Comparison of ENCODE assay signal across 25 cellular contexts in genomic region chr1:98813738-98814309, GRCh38.
A peak's percentile ranks its signal among the peaks of the same experiment; 100 is the strongest.
DNase-seq lines count a peak whose midpoint lies in the region; ATAC-seq and TF ChIP-seq lines count a peak whose summit lies in the region.
"Had no signal": no experiment of that assay in that cellular context is flagged by ENCODE, and none has a peak within 500 bp of the region (broad histone marks: within the 10 kb centered on the region; RNA-seq: fewer than 3 reads in every experiment).

No MANE protein-coding gene starts in this region.

- CTCF ChIA-PET in activated CD4-positive, alpha-beta T cell treated with anti-CD3 and anti-CD28 coated beads, Interleukin-2, amount 10 ng/mL, durations not matched to agents 7 days and 5 days (lab: Charles Lee), result no interaction called here

- peak overlapping the region; percentile 67 for H3K27ac Mint-ChIP-seq in activated CD4-positive, alpha-beta T cell treated with anti-CD3 and anti-CD28 coated beads, Interleukin-2, amount 10 ng/mL, durations not matched to agents 7 days and 5 days
- peak overlapping the region; percentile 8 for H3K27ac Mint-ChIP-seq in T-helper 17 cell
- no peak overlapping the region for H3K27ac Mint-ChIP-seq in stimulated activated memory B cell treated with anti-CD40 and anti-IgM and Interleukin-4, amounts not matched to agents 10 μg/mL and 1 μg/mL and 100 μg/mL, for 72 hours
- H3K27ac Mint-ChIP-seq: immature natural killer cell, mesothelial cell of epicardium, nephron, type B pancreatic cell had no signal

- H3K4me3 Mint-ChIP-seq in activated CD4-positive, alpha-beta T cell treated with anti-CD3 and anti-CD28 coated beads, Interleukin-2, amount 10 ng/mL, durations not matched to agents 7 days and 5 days, result no peak overlapping the region
- H3K4me3 Mint-ChIP-seq in T-helper 17 cell, result peak overlapping the region; percentile 8
- H3K4me3 Mint-ChIP-seq in stimulated activated memory B cell treated with anti-CD40 and anti-IgM and Interleukin-4, amounts not matched to agents 10 μg/mL and 1 μg/mL and 100 μg/mL, for 72 hours, result no peak overlapping the region
- H3K4me3 Mint-ChIP-seq: immature natural killer cell, mesothelial cell of epicardium, nephron, type B pancreatic cell had no signal

- H3K27ac ChIP-seq in osteoblast (ENCODE audit: low read depth, low read length), result no peak overlapping the region
- H3K27ac ChIP-seq: hepatocyte, left lung, pancreas, right atrium auricular region, stomach had no signal

- peaks cover 3% of the 10 kb centered on the region for H3K27me3 ChIP-seq in osteoblast (ENCODE audit: insufficient read depth, low read length)
- H3K27me3 ChIP-seq: hepatocyte, left lung, pancreas, right atrium auricular region, stomach had no signal

- peaks cover 14% of the 10 kb centered on the region for H3K4me1 Mint-ChIP-seq in activated CD4-positive, alpha-beta T cell treated with anti-CD3 and anti-CD28 coated beads, Interleukin-2, amount 10 ng/mL, durations not matched to agents 7 days and 5 days
- peaks cover 6% of the 10 kb centered on the region for H3K4me1 Mint-ChIP-seq in T-helper 17 cell
- H3K4me1 Mint-ChIP-seq in stimulated activated memory B cell treated with anti-CD40 and anti-IgM and Interleukin-4, amounts not matched to agents 10 μg/mL and 1 μg/mL and 100 μg/mL, for 72 hours, result peaks cover 8% of the 10 kb centered on the region
- H3K4me1 Mint-ChIP-seq: mesothelial cell of epicardium, nephron had no signal

- H3K36me3 ChIP-seq in osteoblast (ENCODE audit: insufficient read depth, low read length), result no peaks in the 10 kb centered on the region
- H3K36me3 ChIP-seq: left lung, pancreas, right atrium auricular region, stomach had no signal

- peak; percentile 62 for ATAC-seq in GM18870 (IDR thresholded peaks at IDR 0.05; ENCODE audit: unreplicated experiment)
- ATAC-seq in T-helper 17 cell, result no peak
- ATAC-seq in stimulated activated memory B cell treated with anti-CD40 and anti-IgM and Interleukin-4, amounts not matched to agents 10 μg/mL and 1 μg/mL and 100 μg/mL, for 72 hours, result no peak
- ATAC-seq: left lung, pancreas had no signal

- peaks cover 10% of the 10 kb centered on the region for H3K9me3 Mint-ChIP-seq in activated CD4-positive, alpha-beta T cell treated with anti-CD3 and anti-CD28 coated beads, Interleukin-2, amount 10 ng/mL, durations not matched to agents 7 days and 5 days
- H3K9me3 Mint-ChIP-seq in stimulated activated memory B cell treated with anti-CD40 and anti-IgM and Interleukin-4, amounts not matched to agents 10 μg/mL and 1 μg/mL and 100 μg/mL, for 72 hours, result peaks cover 7% of the 10 kb centered on the region
- H3K9me3 Mint-ChIP-seq: type B pancreatic cell had no signal

- H2AFZ ChIP-seq in osteoblast (ENCODE audit: low read length), result no peak overlapping the region
- H2AFZ ChIP-seq: hepatocyte had no signal

- TF ChIP-seq CTCF in GM13976 (IDR thresholded peaks at IDR 0.05; ENCODE audit: borderline replicate concordance, control extremely low read depth, extremely low read depth, insufficient read depth, missing control alignments) (no peak), osteoblast (IDR thresholded peaks at IDR 0.05; ENCODE audit: extremely low read depth, low read depth, low read length) (no peak)

- H4K20me1 ChIP-seq in osteoblast (ENCODE audit: insufficient read depth, low read length), result no peaks in the 10 kb centered on the region

- H3K9me3 ChIP-seq in T-helper 17 cell (ENCODE audit: control insufficient read depth, low read length, poor library complexity, severe bottlenecking) (no peaks in the 10 kb centered on the region), osteoblast (ENCODE audit: low read depth, low read length) (no peaks in the 10 kb centered on the region)
- H3K9me3 ChIP-seq: pancreas, right atrium auricular region had no signal

- no peaks in the 10 kb centered on the region for H3K27me3 Mint-ChIP-seq in activated CD4-positive, alpha-beta T cell treated with anti-CD3 and anti-CD28 coated beads, Interleukin-2, amount 10 ng/mL, durations not matched to agents 7 days and 5 days
- H3K27me3 Mint-ChIP-seq in T-helper 17 cell, result no peaks in the 10 kb centered on the region
- H3K27me3 Mint-ChIP-seq in stimulated activated memory B cell treated with anti-CD40 and anti-IgM and Interleukin-4, amounts not matched to agents 10 μg/mL and 1 μg/mL and 100 μg/mL, for 72 hours, result no peaks in the 10 kb centered on the region

- no peaks in the 10 kb centered on the region for H3K4me1 ChIP-seq in osteoblast (ENCODE audit: insufficient read depth, low read length)
- H3K4me1 ChIP-seq: left lung, pancreas, right atrium auricular region, stomach had no signal

- POLR2A ChIA-PET in activated CD4-positive, alpha-beta T cell treated with anti-CD3 and anti-CD28 coated beads, Interleukin-2, amount 10 ng/mL, durations not matched to agents 7 days and 5 days (lab: Charles Lee), result no interaction called here

- no peaks in the 10 kb centered on the region for H3K79me2 ChIP-seq in osteoblast (ENCODE audit: insufficient read depth, low read length)
- H3K79me2 ChIP-seq: hepatocyte had no signal

- no peak for DNase-seq in activated CD4-positive, alpha-beta T cell treated with anti-CD3 and anti-CD28 coated beads, Interleukin-2, amount 10 ng/mL, durations not matched to agents 7 days and 5 days
- no peak for DNase-seq in activated CD4-positive, alpha-beta T cell treated with anti-CD3 and anti-CD28 coated beads, Interleukin-2, amount 50 U/mL, for 1 hour
- DNase-seq in T-helper 17 cell, result no peak
- DNase-seq in inferior parietal cortex (ENCODE audit: extremely low spot score), result peak; percentile 63
- DNase-seq in GM13976 (ENCODE audit: low spot score), result no peak
- DNase-seq in osteoblast (ENCODE audit: insufficient read length, low spot score, missing footprints), result no peak
- DNase-seq: activated gamma-delta T cell treated with Interleukin-2 at 50 U/mL for 16 hours; cerebellar nuclear complex; COR-L47; DND-41; foreskin fibroblast; HCEC 1CT; immature natural killer cell; left lung; NCI-H1694; pancreas; stimulated activated CD4-positive, alpha-beta T cell treated with anti-CD3 and anti-CD28 coated beads, Interleukin-4, amount 100 ng/mL, for 24 hours; stomach had no signal

- in situ Hi-C loops in GM13976 (cut with MboI; ENCODE audit: low sequenced_read_pairs, unreplicated experiment), result no loop called here

- H3K4me3 ChIP-seq in osteoblast (ENCODE audit: insufficient read depth, low read length), result no peak overlapping the region
- H3K4me3 ChIP-seq: hepatocyte, left lung, pancreas, right atrium auricular region, stomach had no signal

- H3K4me2 ChIP-seq in osteoblast (ENCODE audit: insufficient read depth, low read length), result no peak overlapping the region
- H3K4me2 ChIP-seq: hepatocyte had no signal

- H3K36me3 Mint-ChIP-seq in activated CD4-positive, alpha-beta T cell treated with anti-CD3 and anti-CD28 coated beads, Interleukin-2, amount 10 ng/mL, durations not matched to agents 7 days and 5 days (ENCODE audit: low read depth), result peaks cover 2% of the 10 kb centered on the region
- no peaks in the 10 kb centered on the region for H3K36me3 Mint-ChIP-seq in T-helper 17 cell (ENCODE audit: low read depth)
- H3K36me3 Mint-ChIP-seq in stimulated activated memory B cell treated with anti-CD40 and anti-IgM and Interleukin-4, amounts not matched to agents 10 μg/mL and 1 μg/mL and 100 μg/mL, for 72 hours, result peaks cover 8% of the 10 kb centered on the region
- H3K36me3 Mint-ChIP-seq: mesothelial cell of epicardium, type B pancreatic cell had no signal
